16 cellular contexts compared by ENCODE assay signal in genomic region chr18:44590976-44591375, GRCh38.
DNase-seq lines count a peak whose midpoint lies in the region; ATAC-seq and TF ChIP-seq lines count a peak whose summit lies in the region.
"Had no signal": no experiment of that assay in that cellular context is flagged by ENCODE, and none has a peak within 500 bp of the region (broad histone marks: within the 10 kb centered on the region; RNA-seq: fewer than 3 reads in every experiment).

No MANE protein-coding gene starts in this region.

- H3K27ac ChIP-seq in ascending aorta (peak overlapping the region; percentile 80 to 87), transverse colon (peak overlapping the region; percentile 32 to 57 (median 43))
- H3K27ac ChIP-seq: HL-60 had no signal

- in situ Hi-C loops in transverse colon (cut with MboI; ENCODE audit: low pct_ligation_motif_present in 1 of 4, low pct_unique_long_range_greater_than_20kb in 1 of 4, low sequenced_read_pairs in 3 of 4), result no loop called here

- H3K4me3 Mint-ChIP-seq in osteocyte (ENCODE audit: unreplicated experiment), result no peak overlapping the region
- H3K4me3 Mint-ChIP-seq: CD4-positive, alpha-beta memory T cell had no signal

- intact Hi-C loops in ascending aorta (cut with DNase I), result loop anchor here (5.0 to 10.0 kb wide), 5 partner anchors 204 to 1034 kb away; no protein-coding TSS in a partner anchor
- intact Hi-C loops in transverse colon (cut with DNase I; ENCODE audit: low total_unique reads), result no loop called here
- intact Hi-C loops in head of caudate nucleus (cut with DNase I), result no loop called here

- H3K27me3 ChIP-seq in ascending aorta (no peaks in the 10 kb centered on the region), transverse colon (no peaks in the 10 kb centered on the region)

- no peak for ATAC-seq in HG03280 (IDR thresholded peaks at IDR 0.05; ENCODE audit: unreplicated experiment)

- DNase-seq in ascending aorta (ENCODE audit: low spot score in 2 of 2) (no peak), fibroblast of gingiva (ENCODE audit: low read depth) (peak; percentile 66), osteocyte (ENCODE audit: extremely low spot score, unreplicated experiment) (no peak), transverse colon (no peak), HPDE6-E6E7 (ENCODE audit: extremely low spot score) (no peak), NAMALWA (ENCODE audit: low spot score) (no peak), head of caudate nucleus (no peak)
- DNase-seq: CD4-positive, alpha-beta memory T cell; NCI-H1436; NCI-H2029; NCI-H2171; NK-92 treated with Interleukin-12 subunit alpha and Interleukin-12 subunit beta, amount 100 ng/mL, for 24 hours; SHP77 treated with DMSO at 0.1 percent for 48 hours had no signal

- H3K36me3 ChIP-seq in ascending aorta, result no peaks in the 10 kb centered on the region
- H3K36me3 ChIP-seq in transverse colon, result no peaks in the 10 kb centered on the region
- H3K36me3 ChIP-seq: HAP-1 had no signal

- TF ChIP-seq EP300 in transverse colon (IDR thresholded peaks at IDR 0.05; ENCODE audit: low read depth), result no peak

- peaks cover 70% of the 10 kb centered on the region for H3K4me1 Mint-ChIP-seq in osteocyte (ENCODE audit: unreplicated experiment)
- H3K4me1 Mint-ChIP-seq: CD4-positive, alpha-beta memory T cell had no signal

- no peak for TF ChIP-seq POLR2A in transverse colon (IDR thresholded peaks at IDR 0.05)

- H3K27me3 Mint-ChIP-seq in osteocyte (ENCODE audit: unreplicated experiment), result no peaks in the 10 kb centered on the region

- H3K9me3 Mint-ChIP-seq in osteocyte (ENCODE audit: unreplicated experiment), result no peaks in the 10 kb centered on the region
- H3K9me3 Mint-ChIP-seq: CD4-positive, alpha-beta memory T cell had no signal

- TF ChIP-seq CTCF in ascending aorta (IDR thresholded peaks at IDR 0.05) (no peak), osteocyte (IDR thresholded peaks at IDR 0.05) (no peak), transverse colon (IDR thresholded peaks at IDR 0.05) (no peak)

- H3K4me3 ChIP-seq in ascending aorta, result no peak overlapping the region
- no peak overlapping the region for H3K4me3 ChIP-seq in transverse colon
- H3K4me3 ChIP-seq: HAP-1 had no signal

- no peaks in the 10 kb centered on the region for H3K36me3 Mint-ChIP-seq in osteocyte (ENCODE audit: unreplicated experiment)
- H3K36me3 Mint-ChIP-seq: CD4-positive, alpha-beta memory T cell had no signal

- H3K4me1 ChIP-seq in ascending aorta (peaks cover 7 to 44% of the 10 kb centered on the region in 2 donors), transverse colon (peaks cover 0 to 28% (median 4%) of the 10 kb centered on the region in 4 donors)
- H3K4me1 ChIP-seq: HAP-1 had no signal

- H3K9me3 ChIP-seq in ascending aorta, result no peaks in the 10 kb centered on the region
- H3K9me3 ChIP-seq in transverse colon, result no peaks in the 10 kb centered on the region
- H3K9me3 ChIP-seq: HAP-1 had no signal

- H3K27ac Mint-ChIP-seq in osteocyte (ENCODE audit: unreplicated experiment), result peak overlapping the region; percentile 83
- H3K27ac Mint-ChIP-seq: CD4-positive, alpha-beta memory T cell had no signal
